In genomic region chr3:157958471-157958870, GRCh38 we compare ENCODE assay signal across 2 cellular contexts.
TF ChIP-seq lines count a peak whose summit lies in the region.

No MANE protein-coding gene starts in this region.

TF ChIP-seq in SK-N-SH, 30 proteins besides CTCF, POLR2A, EP300 and RAD21 (continued from another document):
- TF ChIP-seq FOSL2 (IDR thresholded peaks at IDR 0.05; ENCODE audit: borderline replicate concordance, low read depth) (0 out of 2 replicates have a peak, but pooled peaks have one; percentile 3), CHD2 (IDR thresholded peaks at IDR 0.05; ENCODE audit: low read length, partially characterized antibody) (no peak), SMC3 (IDR thresholded peaks at IDR 0.05; ENCODE audit: low read depth, low read length) (no peak), FOXJ3 (CRISPR knock-in tag; IDR thresholded peaks at IDR 0.05) (no peak), ELF1 (IDR thresholded peaks at IDR 0.05) (no peak), GATA2 (CRISPR knock-in tag; IDR thresholded peaks at IDR 0.05) (0 out of 2 replicates have a peak, but pooled peaks have one; percentile 18), REST (IDR thresholded peaks at IDR 0.05; ENCODE audit: low read depth, low read length) (no peak), TEAD4 (IDR thresholded peaks at IDR 0.05; ENCODE audit: borderline replicate concordance, insufficient read depth) (no peak), RCOR1 (IDR thresholded peaks at IDR 0.05; ENCODE audit: low read length) (no peak)

TF ChIP-seq in SK-N-SH treated with all-trans-retinoic acid at 6 μM for 48 hours, 23 proteins besides CTCF, POLR2A, EP300 and RAD21 (continued from another document):
- TF ChIP-seq, protein P1, sequence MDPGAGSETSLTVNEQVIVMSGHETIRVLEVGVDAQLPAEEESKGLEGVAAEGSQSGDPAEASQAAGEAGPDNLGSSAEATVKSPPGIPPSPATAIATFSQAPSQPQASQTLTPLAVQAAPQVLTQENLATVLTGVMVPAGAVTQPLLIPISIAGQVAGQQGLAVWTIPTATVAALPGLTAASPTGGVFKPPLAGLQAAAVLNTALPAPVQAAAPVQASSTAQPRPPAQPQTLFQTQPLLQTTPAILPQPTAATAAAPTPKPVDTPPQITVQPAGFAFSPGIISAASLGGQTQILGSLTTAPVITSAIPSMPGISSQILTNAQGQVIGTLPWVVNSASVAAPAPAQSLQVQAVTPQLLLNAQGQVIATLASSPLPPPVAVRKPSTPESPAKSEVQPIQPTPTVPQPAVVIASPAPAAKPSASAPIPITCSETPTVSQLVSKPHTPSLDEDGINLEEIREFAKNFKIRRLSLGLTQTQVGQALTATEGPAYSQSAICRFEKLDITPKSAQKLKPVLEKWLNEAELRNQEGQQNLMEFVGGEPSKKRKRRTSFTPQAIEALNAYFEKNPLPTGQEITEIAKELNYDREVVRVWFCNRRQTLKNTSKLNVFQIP (CRISPR knock-in tag; IDR thresholded peaks at IDR 0.05; ENCODE audit: borderline replicate concordance, low read depth): no peak
- TF ChIP-seq PPARA (CRISPR knock-in tag; IDR thresholded peaks at IDR 0.05; ENCODE audit: borderline replicate concordance) (no peak), PATZ1 (CRISPR knock-in tag; IDR thresholded peaks at IDR 0.05; ENCODE audit: borderline replicate concordance) (no peak), ZNF8 (CRISPR knock-in tag; IDR thresholded peaks at IDR 0.05) (no peak), ZFP30 (CRISPR knock-in tag; IDR thresholded peaks at IDR 0.05) (no peak), BACH2 (CRISPR knock-in tag; IDR thresholded peaks at IDR 0.05; ENCODE audit: borderline replicate concordance) (no peak)
- TF ChIP-seq, protein P2, sequence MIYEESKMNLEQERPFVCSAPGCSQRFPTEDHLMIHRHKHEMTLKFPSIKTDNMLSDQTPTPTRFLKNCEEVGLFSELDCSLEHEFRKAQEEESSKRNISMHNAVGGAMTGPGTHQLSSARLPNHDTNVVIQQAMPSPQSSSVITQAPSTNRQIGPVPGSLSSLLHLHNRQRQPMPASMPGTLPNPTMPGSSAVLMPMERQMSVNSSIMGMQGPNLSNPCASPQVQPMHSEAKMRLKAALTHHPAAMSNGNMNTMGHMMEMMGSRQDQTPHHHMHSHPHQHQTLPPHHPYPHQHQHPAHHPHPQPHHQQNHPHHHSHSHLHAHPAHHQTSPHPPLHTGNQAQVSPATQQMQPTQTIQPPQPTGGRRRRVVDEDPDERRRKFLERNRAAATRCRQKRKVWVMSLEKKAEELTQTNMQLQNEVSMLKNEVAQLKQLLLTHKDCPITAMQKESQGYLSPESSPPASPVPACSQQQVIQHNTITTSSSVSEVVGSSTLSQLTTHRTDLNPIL (CRISPR knock-in tag; IDR thresholded peaks at IDR 0.05; ENCODE audit: low read depth): no peak
